In genomic region chr11:114070464-114071139, GRCh38 we compare ENCODE assay signal across 22 cellular contexts.
"Had no signal": no experiment of that assay in that cellular context is flagged by ENCODE, and none has a peak within 500 bp of the region (broad histone marks: within the 10 kb centered on the region; RNA-seq: fewer than 3 reads in every experiment).

No MANE protein-coding gene starts in this region.

- ATAC-seq: esophagus mucosa; left colon; SK-N-SH treated with all-trans-retinoic acid at 6 μM for 48 hours; stimulated activated naive B cell treated with anti-CD40 and anti-IgM and Interleukin-4, amounts not matched to agents 10 μg/mL and 1 μg/mL and 100 μg/mL, for 72 hours; T-cell had no signal

- DNase-seq: activated B cell treated with CpG ODN at 0.5 μM for 24 hours; activated CD4-positive, alpha-beta memory T cell treated with anti-CD3 and anti-CD28 coated beads for 36 hours; activated CD4-positive, alpha-beta T cell treated with anti-CD3 and anti-CD28 coated beads for 4 hours; activated naive CD4-positive, alpha-beta T cell treated with Interleukin-2 at 50 U/mL for 16 hours; activated T-cell treated with anti-CD3 and anti-CD28 coated beads, Interleukin-2, amount 50 U/mL, for 1 hour; cerebellar nuclear complex; effector CD8-positive, alpha-beta T cell; left colon; midbrain; sigmoid colon; spleen; stimulated activated CD4-positive, alpha-beta T cell treated with anti-CD3 and anti-CD28 coated beads, Interleukin-4, amount 100 ng/mL, for 4 hours; stimulated activated naive B cell treated with anti-CD40 and anti-IgM and Interleukin-4, amounts not matched to agents 10 μg/mL and 1 μg/mL and 100 μg/mL, for 72 hours; T-cell; T-helper 9 cell; uterus had no signal

- H3K36me3 ChIP-seq: uterus had no signal

- H3K4me1 Mint-ChIP-seq: activated B cell treated with CpG ODN at 0.5 μM for 24 hours had no signal

- H3K4me3 Mint-ChIP-seq: activated B cell treated with CpG ODN at 0.5 μM for 24 hours; activated CD4-positive, alpha-beta memory T cell treated with anti-CD3 and anti-CD28 coated beads for 36 hours; neural crest cell; stimulated activated naive B cell treated with anti-CD40 and anti-IgM and Interleukin-4, amounts not matched to agents 10 μg/mL and 1 μg/mL and 100 μg/mL, for 72 hours; T-cell had no signal

- H3K27ac Mint-ChIP-seq: activated B cell treated with CpG ODN at 0.5 μM for 24 hours; activated CD4-positive, alpha-beta memory T cell treated with anti-CD3 and anti-CD28 coated beads for 36 hours; activated T-helper 2 cell treated with anti-CD3 and anti-CD28 coated beads, Interferon-gamma antibody, Interleukin-2, Interleukin-4, amounts not matched to agents 10 μg/mL and 5 μg/mL and 100 μg/mL, durations not matched to agents 14 hours and 24 hours and 36 hours; stimulated activated naive B cell treated with anti-CD40 and anti-IgM and Interleukin-4, amounts not matched to agents 10 μg/mL and 1 μg/mL and 100 μg/mL, for 72 hours; T-cell had no signal

- H3K27me3 ChIP-seq: breast epithelium, sigmoid colon, tibial nerve, uterus had no signal

- H3K4me3 ChIP-seq: spleen had no signal

- H3K9me3 ChIP-seq: breast epithelium, sigmoid colon, spleen, tibial nerve, uterus had no signal

- H3K27ac ChIP-seq: breast epithelium had no signal

- H3K27me3 Mint-ChIP-seq: activated CD4-positive, alpha-beta memory T cell treated with anti-CD3 and anti-CD28 coated beads for 36 hours had no signal

- H3K9me3 Mint-ChIP-seq: activated B cell treated with CpG ODN at 0.5 μM for 24 hours; activated CD4-positive, alpha-beta memory T cell treated with anti-CD3 and anti-CD28 coated beads for 36 hours; activated T-helper 2 cell treated with anti-CD3 and anti-CD28 coated beads, Interferon-gamma antibody, Interleukin-2, Interleukin-4, amounts not matched to agents 10 μg/mL and 5 μg/mL and 100 μg/mL, durations not matched to agents 14 hours and 24 hours and 36 hours; neural crest cell; stimulated activated naive B cell treated with anti-CD40 and anti-IgM and Interleukin-4, amounts not matched to agents 10 μg/mL and 1 μg/mL and 100 μg/mL, for 72 hours; T-cell had no signal
